In genomic region chr16:22007159-22007508, GRCh38 we compare ENCODE assay signal across 8 cellular contexts. TPM values are rescaled to one million over a fixed set of nuclear protein-coding genes. Genes with fewer than 3 reads are reported as not detected.
DNase-seq lines count a peak whose midpoint lies in the region; ATAC-seq and TF ChIP-seq lines count a peak whose summit lies in the region.

No MANE protein-coding gene starts in this region.

- peak overlapping the region; percentile 89 for H3K27ac Mint-ChIP-seq in T-helper 17 cell

- no peak for TF ChIP-seq CTCF in foreskin fibroblast (IDR thresholded peaks at IDR 0.05; ENCODE audit: low read depth, low read length)

- H3K27ac ChIP-seq in skeletal muscle tissue (ENCODE audit: low read depth, low read length), result peak overlapping the region; percentile 85

- peaks cover 6% of the 10 kb centered on the region; the same call in 1 of the 2 replicates for H3K4me1 ChIP-seq in HAP-1
- peaks cover 19 to 23% (median 20%) of the 10 kb centered on the region in 3 donors for H3K4me1 ChIP-seq in skeletal muscle tissue (ENCODE audit: control insufficient read depth in 3 of 3, insufficient read depth in 3 of 3, low read length in 3 of 3)

- in situ Hi-C loops in HAP-1 (cut with MboI; ENCODE audit: low sequenced_read_pairs), result loop anchor here (10.0 kb wide), 1 partner anchor 58 kb away; no protein-coding TSS in a partner anchor

- H3K9ac ChIP-seq in skeletal muscle tissue (ENCODE audit: low read depth in 1 of 3, low read length in 3 of 3), result peak overlapping the region; percentile 80 to 90 (median 86)

- peaks cover 24% of the 10 kb centered on the region for H3K4me1 Mint-ChIP-seq in T-helper 17 cell

- no peaks in the 10 kb centered on the region for H3K36me3 ChIP-seq in HAP-1 (replicated peaks)
- H3K36me3 ChIP-seq in skeletal muscle tissue (ENCODE audit: control insufficient read depth in 3 of 3, insufficient read depth in 3 of 3, low read length in 3 of 3), result no peaks in the 10 kb centered on the region

- H3K4me3 Mint-ChIP-seq in T-helper 17 cell, result peak overlapping the region; percentile 94

- peaks cover 2% of the 10 kb centered on the region for H3K36me3 Mint-ChIP-seq in T-helper 17 cell (ENCODE audit: low read depth)

- H3K9me3 ChIP-seq in HAP-1 (no peaks in the 10 kb centered on the region), T-helper 17 cell (ENCODE audit: control insufficient read depth, low read length, poor library complexity, severe bottlenecking) (no peaks in the 10 kb centered on the region), skeletal muscle tissue (ENCODE audit: control insufficient read depth in 3 of 3, low read length in 3 of 3) (no peaks in the 10 kb centered on the region)

- DNase-seq in HAP-1 (ENCODE audit: low spot score in 2 of 2) (no peak), T-helper 17 cell (no peak), foreskin fibroblast (no peak), NCI-H345 treated with DMSO at 0.1 percent for 48 hours (lab: John Stamatoyannopoulos, UW; ENCODE audit: unreplicated experiment) (no peak), AG08396 (ENCODE audit: low spot score) (no peak), SKM-1 treated with dmso at 0.1 percent for 144 hours (lab: John Stamatoyannopoulos, UW; ENCODE audit: unreplicated experiment) (no peak)

- H3K27me3 ChIP-seq in HAP-1 (ENCODE audit: low read depth) (no peaks in the 10 kb centered on the region), skeletal muscle tissue (ENCODE audit: control insufficient read depth in 3 of 3, insufficient read depth in 3 of 3, low read length in 3 of 3) (no peaks in the 10 kb centered on the region)

- H3K27me3 Mint-ChIP-seq in T-helper 17 cell, result no peaks in the 10 kb centered on the region

- ATAC-seq in T-helper 17 cell, result no peak
- no peak for ATAC-seq in HG02840 (IDR thresholded peaks at IDR 0.05; ENCODE audit: low FRiP score, unreplicated experiment)

- H3K4me3 ChIP-seq in HAP-1 (peak overlapping the region; percentile 74), foreskin fibroblast (ENCODE audit: low read depth in 1 of 2, low read length in 2 of 2) (peak overlapping the region; percentile 74 to 96), skeletal muscle tissue (ENCODE audit: low read length in 3 of 3) (peak overlapping the region; percentile 76 to 84 (median 82))

RNA-seq across cellular contexts. Expression of gene MOSMO, which starts 0.8 kb away (rescaled TPM):
- 1 to 10 TPM; 6.2 to 8.6 TPM for total RNA-seq in T-helper 17 cell
- total RNA-seq in skeletal muscle tissue, result 14.1 TPM

RNA-seq across cellular contexts. Expression of gene PDZD9, which starts 6.2 kb away (rescaled TPM):
- total RNA-seq in T-helper 17 cell (not detected), skeletal muscle tissue (not detected)

RNA-seq across cellular contexts. Expression of gene UQCRC2, which starts 54.0 kb away (rescaled TPM):
- 100 to 1,000 TPM; 169 to 201 TPM for total RNA-seq in T-helper 17 cell
- 449 TPM for total RNA-seq in skeletal muscle tissue
